In the genomic region with DNA sequence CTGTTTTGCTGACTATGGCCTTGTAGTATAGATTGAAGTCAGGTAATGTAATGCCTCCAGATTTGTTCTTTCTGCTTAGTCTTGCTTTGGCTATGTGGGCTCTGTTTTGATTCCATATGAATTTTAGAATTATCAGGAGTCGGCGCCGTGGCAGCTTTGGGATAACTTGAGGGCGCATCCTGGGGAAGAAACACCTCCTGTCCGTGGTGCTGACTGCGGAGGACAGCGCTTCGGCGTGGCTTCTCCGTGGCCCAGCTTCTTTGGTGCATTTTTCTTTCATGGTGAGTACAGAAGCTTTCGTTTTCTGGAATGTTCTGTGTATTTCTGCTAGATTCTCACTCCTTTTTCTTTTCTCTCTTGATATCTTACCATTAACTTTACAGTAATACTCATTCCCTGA, we compare ENCODE assay signal across 26 cellular contexts. TPM values are rescaled to one million over a fixed set of nuclear protein-coding genes. Genes with fewer than 3 reads are reported as not detected.
"Had no signal": no experiment of that assay in that cellular context is flagged by ENCODE, and none has a peak within 500 bp of the region (broad histone marks: within the 10 kb centered on the region; RNA-seq: fewer than 3 reads in every experiment).

No MANE protein-coding gene starts in this region.

- H3K36me3 Mint-ChIP-seq: immature natural killer cell; naive thymus-derived CD4-positive, alpha-beta T cell; neural progenitor cell; stimulated activated effector memory CD8-positive, alpha-beta T cell treated with anti-CD3 and anti-CD28 coated beads, Interleukin-12 subunit alpha, Interleukin-12 subunit beta, amount 100 ng/mL, for 72 hours had no signal

- H3K27ac Mint-ChIP-seq: effector memory CD8-positive, alpha-beta T cell; immature natural killer cell; naive thymus-derived CD4-positive, alpha-beta T cell; nephron; neural progenitor cell; progenitor cell of endocrine pancreas; stimulated activated effector memory CD8-positive, alpha-beta T cell treated with anti-CD3 and anti-CD28 coated beads, Interleukin-12 subunit alpha, Interleukin-12 subunit beta, amount 100 ng/mL, for 72 hours had no signal

- H3K9me3 Mint-ChIP-seq: effector memory CD8-positive, alpha-beta T cell; immature natural killer cell; naive thymus-derived CD4-positive, alpha-beta T cell; nephron; neural progenitor cell; stimulated activated effector memory CD8-positive, alpha-beta T cell treated with anti-CD3 and anti-CD28 coated beads, Interleukin-12 subunit alpha, Interleukin-12 subunit beta, amount 100 ng/mL, for 72 hours had no signal

- H3K4me1 ChIP-seq: neural progenitor cell, parathyroid adenoma, stomach, thyroid gland, vagina had no signal

- H3K79me2 ChIP-seq: parathyroid adenoma had no signal

- H3K9me3 ChIP-seq: stomach, thyroid gland, vagina had no signal

- H3K4me3 ChIP-seq: coronary artery, neural progenitor cell, smooth muscle cell, stomach, thyroid gland, vagina had no signal

- H3K9ac ChIP-seq: neural progenitor cell, parathyroid adenoma had no signal

- H3K4me3 Mint-ChIP-seq: effector memory CD8-positive, alpha-beta T cell; immature natural killer cell; naive thymus-derived CD4-positive, alpha-beta T cell; nephron; neural progenitor cell; stimulated activated effector memory CD8-positive, alpha-beta T cell treated with anti-CD3 and anti-CD28 coated beads, Interleukin-12 subunit alpha, Interleukin-12 subunit beta, amount 100 ng/mL, for 72 hours had no signal

- FAIRE-seq: frontal cortex, keratinocyte had no signal

- ATAC-seq: effector memory CD8-positive, alpha-beta T cell; left lobe of liver; naive thymus-derived CD4-positive, alpha-beta T cell; sciatic nerve; stimulated activated effector memory CD8-positive, alpha-beta T cell treated with anti-CD3 and anti-CD28 coated beads, Interleukin-12 subunit alpha, Interleukin-12 subunit beta, amount 100 ng/mL, for 72 hours had no signal

- H3K36me3 ChIP-seq: neural progenitor cell, stomach, thyroid gland, vagina had no signal

- H3K27ac ChIP-seq: coronary artery, neural progenitor cell, parathyroid adenoma, stomach, thyroid gland, vagina had no signal

- H2AFZ ChIP-seq: neural progenitor cell, parathyroid adenoma had no signal

- H3K4me2 ChIP-seq: neural progenitor cell, smooth muscle cell had no signal

- DNase-seq: dermis blood vessel endothelial cell; effector memory CD8-positive, alpha-beta T cell; hypothalamus; immature natural killer cell; mesendoderm; midbrain; naive thymus-derived CD4-positive, alpha-beta T cell; stimulated activated CD4-positive, alpha-beta T cell treated with anti-CD3 and anti-CD28 coated beads, Interleukin-12 subunit alpha, Interleukin-12 subunit beta, amount 100 ng/mL, for 4 hours; stimulated activated CD4-positive, alpha-beta T cell treated with anti-CD3 and anti-CD28 coated beads, Interleukin-1b, Interleukin-23, amount 100 ng/mL, for 48 hours; stimulated activated CD4-positive, alpha-beta T cell treated with anti-CD3 and anti-CD28 coated beads, Interleukin-4, amount 100 ng/mL, for 1 hour; stimulated activated naive CD4-positive, alpha-beta T cell treated with Interleukin-2 at 50 U/mL for 16 hours; stomach; thyroid gland; trophoblast cell had no signal

- H3K4me1 Mint-ChIP-seq: immature natural killer cell; naive thymus-derived CD4-positive, alpha-beta T cell; nephron; neural progenitor cell; stimulated activated effector memory CD8-positive, alpha-beta T cell treated with anti-CD3 and anti-CD28 coated beads, Interleukin-12 subunit alpha, Interleukin-12 subunit beta, amount 100 ng/mL, for 72 hours had no signal

- H3K27me3 ChIP-seq: neural progenitor cell, thyroid gland, vagina had no signal

RNA-seq across cellular contexts. Expression of gene CCDC74A, which starts 25.2 kb away (rescaled TPM):
- polyA plus RNA-seq: naive thymus-derived CD4-positive, alpha-beta T cell had no signal
